Comparison of ENCODE assay signal across 37 cellular contexts in the genomic region with DNA sequence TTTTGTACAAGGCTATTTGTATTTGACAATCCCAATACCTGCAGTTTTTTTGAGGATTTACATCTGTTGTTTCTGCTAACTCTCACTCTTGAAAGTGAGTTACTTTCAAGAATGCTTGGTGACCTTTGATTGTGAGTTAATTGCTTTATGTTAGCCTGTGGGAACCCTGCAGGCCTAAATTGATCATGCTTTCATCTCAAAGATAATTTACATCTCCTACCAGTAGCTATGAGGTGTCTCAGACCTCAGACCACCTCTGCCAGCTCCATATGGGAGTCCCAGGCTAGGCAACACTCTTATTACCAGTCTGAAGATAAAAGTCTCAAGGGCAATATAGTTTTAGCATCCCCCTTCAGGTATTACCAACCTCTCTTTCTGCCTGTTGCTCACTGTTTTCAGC.
"Had no signal": no experiment of that assay in that cellular context is flagged by ENCODE, and none has a peak within 500 bp of the region (broad histone marks: within the 10 kb centered on the region; RNA-seq: fewer than 3 reads in every experiment).

No MANE protein-coding gene starts in this region.

- H3K36me3 Mint-ChIP-seq: activated naive CD4-positive, alpha-beta T cell treated with anti-CD3 and anti-CD28 coated beads, Interleukin-2, amount 50 U/mL, for 24 hours; brain; WTC11 had no signal

- H3K4me1 Mint-ChIP-seq: activated CD4-positive, alpha-beta memory T cell treated with anti-CD3 and anti-CD28 coated beads, Interleukin-2, amount 10 ng/mL, durations not matched to agents 7 days and 5 days; activated CD4-positive, alpha-beta T cell treated with anti-CD3 and anti-CD28 coated beads for 36 hours; activated CD4-positive, alpha-beta T cell treated with anti-CD3 and anti-CD28 coated beads, Interleukin-2, amount 10 ng/mL, durations not matched to agents 7 days and 5 days; activated naive CD4-positive, alpha-beta T cell treated with anti-CD3 and anti-CD28 coated beads, Interleukin-2, amount 10 ng/mL, durations not matched to agents 7 days and 5 days had no signal

- H3K4me3 Mint-ChIP-seq: activated CD4-positive, alpha-beta memory T cell treated with anti-CD3 and anti-CD28 coated beads, Interleukin-2, amount 10 ng/mL, durations not matched to agents 7 days and 5 days; activated CD4-positive, alpha-beta T cell treated with anti-CD3 and anti-CD28 coated beads for 36 hours; activated CD4-positive, alpha-beta T cell treated with anti-CD3 and anti-CD28 coated beads, Interleukin-2, amount 10 ng/mL, durations not matched to agents 7 days and 5 days; activated CD8-positive, alpha-beta memory T cell treated with anti-CD3 and anti-CD28 coated beads, Interleukin-2, amount 10 ng/mL, durations not matched to agents 7 days and 5 days; activated naive CD4-positive, alpha-beta T cell treated with anti-CD3 and anti-CD28 coated beads, Interleukin-2, amount 10 ng/mL, durations not matched to agents 7 days and 5 days; activated naive CD4-positive, alpha-beta T cell treated with anti-CD3 and anti-CD28 coated beads, Interleukin-2, amount 50 U/mL, for 24 hours; activated naive CD8-positive, alpha-beta T cell; activated T-cell treated with anti-CD3 and anti-CD28 coated beads, Interleukin-2, amount 50 U/mL, for 24 hours; brain; central memory CD8-positive, alpha-beta T cell; T-helper 1 cell treated with Interleukin-12 subunit alpha and Interleukin-12 subunit beta and Interleukin-4 antibody, amounts not matched to agents 30 μg/mL and 1 μg/mL, for 36 hours; T-helper 2 cell treated with Interferon-gamma antibody and Interleukin-4, amounts not matched to agents 5 μg/mL and 100 μg/mL, for 36 hours; WTC11 had no signal

- H3K27ac ChIP-seq: ascending aorta, cardiac muscle cell, WERI-Rb-1 had no signal

- H3K27ac Mint-ChIP-seq: activated CD4-positive, alpha-beta memory T cell treated with anti-CD3 and anti-CD28 coated beads, Interleukin-2, amount 10 ng/mL, durations not matched to agents 7 days and 5 days; activated CD4-positive, alpha-beta T cell treated with anti-CD3 and anti-CD28 coated beads for 36 hours; activated CD4-positive, alpha-beta T cell treated with anti-CD3 and anti-CD28 coated beads, Interleukin-2, amount 10 ng/mL, durations not matched to agents 7 days and 5 days; activated CD8-positive, alpha-beta memory T cell treated with anti-CD3 and anti-CD28 coated beads, Interleukin-2, amount 10 ng/mL, durations not matched to agents 7 days and 5 days; activated naive CD4-positive, alpha-beta T cell treated with anti-CD3 and anti-CD28 coated beads, Interleukin-2, amount 10 ng/mL, durations not matched to agents 7 days and 5 days; activated naive CD4-positive, alpha-beta T cell treated with anti-CD3 and anti-CD28 coated beads, Interleukin-2, amount 50 U/mL, for 24 hours; activated naive CD8-positive, alpha-beta T cell; activated T-cell treated with anti-CD3 and anti-CD28 coated beads, Interleukin-2, amount 50 U/mL, for 24 hours; activated T-helper 2 cell treated with anti-CD3 and anti-CD28 coated beads, Interferon-gamma antibody, Interleukin-2, Interleukin-4, amounts not matched to agents 10 μg/mL and 5 μg/mL and 100 μg/mL, durations not matched to agents 14 hours and 24 hours and 36 hours; brain; T-helper 1 cell treated with Interleukin-12 subunit alpha and Interleukin-12 subunit beta and Interleukin-4 antibody, amounts not matched to agents 30 μg/mL and 1 μg/mL, for 36 hours; T-helper 2 cell treated with Interferon-gamma antibody and Interleukin-4, amounts not matched to agents 5 μg/mL and 100 μg/mL, for 36 hours; WTC11 had no signal

- DNase-seq: activated CD4-positive, alpha-beta memory T cell treated with anti-CD3 and anti-CD28 coated beads, Interleukin-2, amount 10 ng/mL, durations not matched to agents 7 days and 5 days; activated CD4-positive, alpha-beta T cell treated with anti-CD3 and anti-CD28 coated beads for 1 hour; activated CD4-positive, alpha-beta T cell treated with anti-CD3 and anti-CD28 coated beads for 36 hours; activated CD4-positive, alpha-beta T cell treated with anti-CD3 and anti-CD28 coated beads for 48 hours; activated CD4-positive, alpha-beta T cell treated with anti-CD3 and anti-CD28 coated beads, Interleukin-2, amount 10 ng/mL, durations not matched to agents 7 days and 5 days; activated CD4-positive, alpha-beta T cell treated with anti-CD3 and anti-CD28 coated beads, Interleukin-2, amount 50 U/mL, for 48 hours; activated CD4-positive, CD25-positive, alpha-beta regulatory T cell; activated CD8-positive, alpha-beta memory T cell treated with anti-CD3 and anti-CD28 coated beads for 24 hours; activated CD8-positive, alpha-beta memory T cell treated with anti-CD3 and anti-CD28 coated beads, Interleukin-2, amount 10 ng/mL, durations not matched to agents 7 days and 5 days; activated CD8-positive, alpha-beta memory T cell treated with anti-CD3 and anti-CD28 coated beads, Interleukin-2, amount 50 U/mL, for 48 hours; activated effector memory CD4-positive, alpha-beta T cell treated with Interleukin-2 at 50 U/mL for 16 hours; activated gamma-delta T cell; activated naive CD4-positive, alpha-beta T cell treated with anti-CD3 and anti-CD28 coated beads, Interleukin-2, amount 10 ng/mL, durations not matched to agents 7 days and 5 days; activated naive CD4-positive, alpha-beta T cell treated with Interleukin-2 at 50 U/mL for 16 hours; activated T-cell treated with anti-CD3 and anti-CD28 coated beads, Interleukin-2, amount 50 U/mL, for 24 hours; activated T-cell treated with anti-CD3 and anti-CD28 coated beads, Interleukin-2, amount 50 U/mL, for 48 hours; amygdala; anterior cingulate cortex; caudate nucleus; cerebellar nuclear complex; T-helper 1 cell; T-helper 2 cell; T-helper 9 cell; WERI-Rb-1 had no signal

- H3K4me1 ChIP-seq: ascending aorta had no signal

- H3K36me3 ChIP-seq: ascending aorta, cardiac muscle cell, WERI-Rb-1 had no signal

- H3K9me3 Mint-ChIP-seq: activated naive CD4-positive, alpha-beta T cell treated with anti-CD3 and anti-CD28 coated beads, Interleukin-2, amount 10 ng/mL, durations not matched to agents 7 days and 5 days; activated naive CD4-positive, alpha-beta T cell treated with anti-CD3 and anti-CD28 coated beads, Interleukin-2, amount 50 U/mL, for 24 hours; activated T-cell treated with anti-CD3 and anti-CD28 coated beads, Interleukin-2, amount 50 U/mL, for 24 hours; activated T-helper 2 cell treated with anti-CD3 and anti-CD28 coated beads, Interferon-gamma antibody, Interleukin-2, Interleukin-4, amounts not matched to agents 10 μg/mL and 5 μg/mL and 100 μg/mL, durations not matched to agents 14 hours and 24 hours and 36 hours; brain; central memory CD8-positive, alpha-beta T cell; T-helper 1 cell treated with Interleukin-12 subunit alpha and Interleukin-12 subunit beta and Interleukin-4 antibody, amounts not matched to agents 30 μg/mL and 1 μg/mL, for 36 hours; T-helper 2 cell treated with Interferon-gamma antibody and Interleukin-4, amounts not matched to agents 5 μg/mL and 100 μg/mL, for 36 hours; WTC11 had no signal

- ATAC-seq: activated CD4-positive, alpha-beta T cell treated with anti-CD3 and anti-CD28 coated beads for 36 hours; activated CD4-positive, CD25-positive, alpha-beta regulatory T cell treated with anti-CD3 and anti-CD28 coated beads, Interleukin-2, amount 50 U/mL, for 24 hours; activated CD8-positive, alpha-beta memory T cell treated with anti-CD3 and anti-CD28 coated beads, Interleukin-2, amount 10 ng/mL, durations not matched to agents 7 days and 5 days; WTC11 had no signal

- H3K9me3 ChIP-seq: ascending aorta had no signal

- H3K27me3 ChIP-seq: ascending aorta, cardiac muscle cell had no signal

- FAIRE-seq: bronchial epithelial cell, TTC549 had no signal

- H3K4me3 ChIP-seq: ascending aorta, cardiac muscle cell had no signal

- H3K27me3 Mint-ChIP-seq: activated CD4-positive, alpha-beta T cell treated with anti-CD3 and anti-CD28 coated beads for 36 hours; activated CD4-positive, alpha-beta T cell treated with anti-CD3 and anti-CD28 coated beads, Interleukin-2, amount 10 ng/mL, durations not matched to agents 7 days and 5 days; activated CD8-positive, alpha-beta memory T cell treated with anti-CD3 and anti-CD28 coated beads, Interleukin-2, amount 10 ng/mL, durations not matched to agents 7 days and 5 days; activated naive CD4-positive, alpha-beta T cell treated with anti-CD3 and anti-CD28 coated beads, Interleukin-2, amount 10 ng/mL, durations not matched to agents 7 days and 5 days; activated naive CD4-positive, alpha-beta T cell treated with anti-CD3 and anti-CD28 coated beads, Interleukin-2, amount 50 U/mL, for 24 hours; activated naive CD8-positive, alpha-beta T cell; activated T-cell treated with anti-CD3 and anti-CD28 coated beads, Interleukin-2, amount 50 U/mL, for 24 hours; brain; central memory CD8-positive, alpha-beta T cell had no signal
